In the genomic region with DNA sequence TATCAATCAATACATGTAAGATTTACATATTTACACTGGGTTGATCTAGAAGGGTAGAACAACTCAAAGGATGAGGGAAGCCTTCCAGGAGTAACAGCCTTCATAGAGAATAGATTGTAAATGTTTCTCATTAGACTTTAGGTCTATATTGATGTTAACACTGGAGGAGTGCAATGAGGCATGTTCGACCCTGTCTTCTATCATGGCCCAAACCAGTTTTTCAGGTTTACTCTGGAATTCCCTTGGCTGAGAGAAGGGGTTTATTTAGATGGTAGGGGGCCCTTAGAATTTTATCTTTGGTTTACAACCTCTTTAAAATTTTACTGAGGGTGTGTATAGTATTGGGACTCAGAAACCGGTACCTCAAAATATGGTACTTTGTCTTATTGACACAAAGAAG, we compare ENCODE assay signal across 29 cellular contexts.
DNase-seq lines count a peak whose midpoint lies in the region; FAIRE-seq and TF ChIP-seq lines count a peak whose summit lies in the region.
"Had no signal": no experiment of that assay in that cellular context is flagged by ENCODE, and none has a peak within 500 bp of the region (broad histone marks: within the 10 kb centered on the region; RNA-seq: fewer than 3 reads in every experiment).

No MANE protein-coding gene starts in this region.

- no peak for TF ChIP-seq CTCF in bronchial epithelial cell (IDR thresholded peaks at IDR 0.05; ENCODE audit: insufficient read depth, low read length, severe bottlenecking)
- no peak for TF ChIP-seq CTCF in endodermal cell (conservative IDR thresholded peaks at IDR 0.05)
- no peak for TF ChIP-seq CTCF in MM.1S (IDR thresholded peaks at IDR 0.05; ENCODE audit: low read length)

- intact Hi-C loops in CD4-positive, alpha-beta memory T cell (cut with micrococcal nuclease) = no loop called here

- H4K20me1 ChIP-seq in MM.1S (ENCODE audit: insufficient read depth, low read length) = no peaks in the 10 kb centered on the region

- H2BK5ac ChIP-seq in mesendoderm (ENCODE audit: low read length) = no peak overlapping the region

- no peak overlapping the region for H3K23ac ChIP-seq in mesendoderm (ENCODE audit: low read length)

- H3K4me3 ChIP-seq in bronchial epithelial cell (ENCODE audit: low read depth, low read length) (no peak overlapping the region), mesendoderm (ENCODE audit: low read length) (no peak overlapping the region), endodermal cell (ENCODE audit: low read length) (no peak overlapping the region), MM.1S (ENCODE audit: low read length) (no peak overlapping the region)
- H3K4me3 ChIP-seq in CD4-positive, alpha-beta memory T cell (ENCODE audit: low read length in 2 of 2) = no peak overlapping the region
- H3K4me3 ChIP-seq: GM23248, stomach, tibial artery had no signal

- H3K4me3 Mint-ChIP-seq in endodermal cell = no peak overlapping the region
- no peak overlapping the region for H3K4me3 Mint-ChIP-seq in CD4-positive, alpha-beta memory T cell
- H3K4me3 Mint-ChIP-seq: activated CD8-positive, alpha-beta T cell treated with anti-CD3 and anti-CD28 coated beads for 36 hours; activated naive CD4-positive, alpha-beta T cell treated with anti-CD3 and anti-CD28 coated beads, Interleukin-2, amount 10 ng/mL, durations not matched to agents 7 days and 5 days had no signal

- peak; percentile 59 for DNase-seq in DMS53 treated with DMSO at 0.1 percent for 48 hours (lab: John Stamatoyannopoulos, UW; ENCODE audit: unreplicated experiment)
- peak in 2 of 3 experiments; percentile 5 to 53 for DNase-seq in NCI-H1417 (lab: John Stamatoyannopoulos, UW)
- DNase-seq in bronchial epithelial cell (ENCODE audit: low read depth) = peak; percentile 79
- DNase-seq in mesendoderm = peak; percentile 26
- no peak for DNase-seq in endodermal cell
- no peak for DNase-seq in MM.1S
- no peak for DNase-seq in Ammon's horn (ENCODE audit: low spot score)
- DNase-seq in CD4-positive, alpha-beta memory T cell = no peak
- DNase-seq: ACHN; activated CD8-positive, alpha-beta T cell treated with anti-CD3 and anti-CD28 coated beads for 36 hours; activated naive CD4-positive, alpha-beta T cell treated with anti-CD3 and anti-CD28 coated beads, Interleukin-2, amount 10 ng/mL, durations not matched to agents 7 days and 5 days; amniotic stem cell; BE2C; brain microvascular endothelial cell; DND-41; glutamatergic neuron; GM23248; islet precursor cell; Karpas-422; left ventricle myocardium superior; NCI-H1694; NCI-H774; SIG-M5; stimulated activated CD4-positive, alpha-beta T cell treated with anti-CD3 and anti-CD28 coated beads, Interleukin-4, amount 100 ng/mL, for 1 hour; stomach; tibial artery had no signal

- H3K9ac ChIP-seq in mesendoderm (ENCODE audit: low read length) (no peak overlapping the region), endodermal cell (ENCODE audit: extremely low read depth, low read length, poor library complexity, severe bottlenecking) (no peak overlapping the region), MM.1S (ENCODE audit: low read length) (no peak overlapping the region)
- H3K9ac ChIP-seq: GM23248 had no signal

- no peak overlapping the region for H3K4me2 ChIP-seq in mesendoderm (ENCODE audit: low read length)
- H3K4me2 ChIP-seq in MM.1S (ENCODE audit: low read depth, low read length) = no peak overlapping the region

- peaks cover 12% of the 10 kb centered on the region for H3K9me3 Mint-ChIP-seq in endodermal cell
- peaks cover 0 to 18% (median 7%) of the 10 kb centered on the region in 8 donors for H3K9me3 Mint-ChIP-seq in CD4-positive, alpha-beta memory T cell

- H3K4ac ChIP-seq in mesendoderm (ENCODE audit: low read depth, low read length) = no peak overlapping the region

- H3K56ac ChIP-seq in mesendoderm (ENCODE audit: low read length) = no peak overlapping the region

- no peak overlapping the region for H2BK15ac ChIP-seq in mesendoderm (replicated peaks; ENCODE audit: low read depth)

- no peaks in the 10 kb centered on the region for H3K79me1 ChIP-seq in mesendoderm (ENCODE audit: low read length)

- H3K27ac Mint-ChIP-seq in endodermal cell = no peak overlapping the region
- no peak overlapping the region for H3K27ac Mint-ChIP-seq in CD4-positive, alpha-beta memory T cell
- H3K27ac Mint-ChIP-seq: activated CD8-positive, alpha-beta T cell treated with anti-CD3 and anti-CD28 coated beads for 36 hours; activated naive CD4-positive, alpha-beta T cell treated with anti-CD3 and anti-CD28 coated beads, Interleukin-2, amount 10 ng/mL, durations not matched to agents 7 days and 5 days had no signal

- H2AFZ ChIP-seq in MM.1S (ENCODE audit: low read length) = no peak overlapping the region
- H2AFZ ChIP-seq: GM23248 had no signal

- H2AK5ac ChIP-seq in mesendoderm (ENCODE audit: low read length) = no peak overlapping the region

- H2BK120ac ChIP-seq in mesendoderm (ENCODE audit: low read depth, low read length) = no peak overlapping the region

- H3K27me3 ChIP-seq in bronchial epithelial cell (ENCODE audit: control insufficient read depth, insufficient read depth, low read length) = no peaks in the 10 kb centered on the region
- no peaks in the 10 kb centered on the region for H3K27me3 ChIP-seq in mesendoderm (ENCODE audit: insufficient read depth, low read length, poor library complexity)
- H3K27me3 ChIP-seq in endodermal cell (ENCODE audit: control insufficient read depth, insufficient read depth, low read length, poor library complexity, severe bottlenecking) = no peaks in the 10 kb centered on the region
- H3K27me3 ChIP-seq in MM.1S (replicated peaks; ENCODE audit: insufficient read depth, low read length) = no peaks in the 10 kb centered on the region
- no peaks in the 10 kb centered on the region for H3K27me3 ChIP-seq in CD4-positive, alpha-beta memory T cell (ENCODE audit: insufficient read depth, low read length)
- H3K27me3 ChIP-seq: BE2C, brain microvascular endothelial cell, neutrophil, stomach, tibial artery had no signal

- no peaks in the 10 kb centered on the region for H3K9me2 ChIP-seq in MM.1S (replicated peaks; ENCODE audit: insufficient read depth, low read length)

- no peak overlapping the region for H4K8ac ChIP-seq in mesendoderm (ENCODE audit: low read depth, low read length)

- no peak for FAIRE-seq in bronchial epithelial cell (lab: Jason Lieb, UNC)
- FAIRE-seq: endothelial cell of umbilical vein, RCC 7860 had no signal

- H3K4me1 ChIP-seq in mesendoderm (ENCODE audit: control insufficient read depth, low read depth, low read length) = no peaks in the 10 kb centered on the region
- H3K4me1 ChIP-seq in endodermal cell (ENCODE audit: control insufficient read depth, insufficient read depth, low read length) = no peaks in the 10 kb centered on the region
- H3K4me1 ChIP-seq in MM.1S (ENCODE audit: low read length) = no peaks in the 10 kb centered on the region
- H3K4me1 ChIP-seq in CD4-positive, alpha-beta memory T cell (ENCODE audit: insufficient read depth, low read length) = no peaks in the 10 kb centered on the region
- H3K4me1 ChIP-seq: BE2C, tibial artery had no signal

- POLR2A ChIA-PET in CD4-positive, alpha-beta memory T cell (lab: Charles Lee; ENCODE audit: partially characterized antibody) = no interaction called here

- H3K27me3 Mint-ChIP-seq in endodermal cell (ENCODE audit: insufficient read depth) = no peaks in the 10 kb centered on the region
- no peaks in the 10 kb centered on the region for H3K27me3 Mint-ChIP-seq in CD4-positive, alpha-beta memory T cell
- H3K27me3 Mint-ChIP-seq: activated CD8-positive, alpha-beta T cell treated with anti-CD3 and anti-CD28 coated beads for 36 hours; activated naive CD4-positive, alpha-beta T cell treated with anti-CD3 and anti-CD28 coated beads, Interleukin-2, amount 10 ng/mL, durations not matched to agents 7 days and 5 days had no signal

- no peak overlapping the region for H3K18ac ChIP-seq in mesendoderm (ENCODE audit: low read length)

- peaks cover 2% of the 10 kb centered on the region for H3K4me1 Mint-ChIP-seq in endodermal cell
- H3K4me1 Mint-ChIP-seq in CD4-positive, alpha-beta memory T cell = no peaks in the 10 kb centered on the region
- H3K4me1 Mint-ChIP-seq: activated naive CD4-positive, alpha-beta T cell treated with anti-CD3 and anti-CD28 coated beads, Interleukin-2, amount 10 ng/mL, durations not matched to agents 7 days and 5 days had no signal

- no CpG with 5 or more reads among the region's 2 CpGs for WGBS in mesendoderm (ENCODE audit: extremely low coverage, insufficient coverage, low lambda C conversion rate)
- WGBS in endodermal cell (ENCODE audit: insufficient coverage in 1 of 2, insufficient read length in 1 of 2), 2 experiments = 98% methylated on average over 2 of the region's 2 CpGs; no CpG with 5 or more reads in 1 of the 2 experiments

- H3K9me3 ChIP-seq in endodermal cell (ENCODE audit: control insufficient read depth, low read length) (peaks cover 8% of the 10 kb centered on the region), MM.1S (replicated peaks; ENCODE audit: insufficient read depth, low read length) (no peaks in the 10 kb centered on the region)
- no peaks in the 10 kb centered on the region for H3K9me3 ChIP-seq in CD4-positive, alpha-beta memory T cell (ENCODE audit: control insufficient read depth in 1 of 2, low read length in 2 of 2)
- H3K9me3 ChIP-seq: BE2C, neutrophil, tibial artery had no signal

- H3K79me2 ChIP-seq in mesendoderm (ENCODE audit: control insufficient read depth, insufficient read depth, low read length) (no peaks in the 10 kb centered on the region), MM.1S (ENCODE audit: low read length) (no peaks in the 10 kb centered on the region)

- H3K36me3 Mint-ChIP-seq in endodermal cell (ENCODE audit: low read depth) = no peaks in the 10 kb centered on the region
- H3K36me3 Mint-ChIP-seq in CD4-positive, alpha-beta memory T cell = no peaks in the 10 kb centered on the region
- H3K36me3 Mint-ChIP-seq: activated naive CD4-positive, alpha-beta T cell treated with anti-CD3 and anti-CD28 coated beads, Interleukin-2, amount 10 ng/mL, durations not matched to agents 7 days and 5 days had no signal

- CTCF ChIA-PET in CD4-positive, alpha-beta memory T cell (lab: Charles Lee; ENCODE audit: partially characterized antibody) = no interaction called here

- H3F3A ChIP-seq in MM.1S (ENCODE audit: insufficient read depth, low read length) = no peaks in the 10 kb centered on the region

- no peak overlapping the region for H4K5ac ChIP-seq in mesendoderm (ENCODE audit: low read length)

- H3K36me3 ChIP-seq in bronchial epithelial cell (ENCODE audit: control insufficient read depth, insufficient read depth, low read length) = no peaks in the 10 kb centered on the region
- H3K36me3 ChIP-seq in mesendoderm (ENCODE audit: control insufficient read depth, insufficient read depth, low read length) = no peaks in the 10 kb centered on the region
- no peaks in the 10 kb centered on the region for H3K36me3 ChIP-seq in endodermal cell (ENCODE audit: control insufficient read depth, insufficient read depth, low read length)
- no peaks in the 10 kb centered on the region for H3K36me3 ChIP-seq in MM.1S (replicated peaks; ENCODE audit: insufficient read depth, low read length)
- no peaks in the 10 kb centered on the region for H3K36me3 ChIP-seq in CD4-positive, alpha-beta memory T cell (ENCODE audit: insufficient read depth, low read length)
- H3K36me3 ChIP-seq: BE2C, brain microvascular endothelial cell, neutrophil, stomach, tibial artery had no signal

- no peak overlapping the region for H3K27ac ChIP-seq in mesendoderm (ENCODE audit: low read depth, low read length)
- H3K27ac ChIP-seq in endodermal cell (ENCODE audit: low read depth, low read length) = no peak overlapping the region
- H3K27ac ChIP-seq in MM.1S (ENCODE audit: low read length) = no peak overlapping the region
- no peak overlapping the region for H3K27ac ChIP-seq in CD4-positive, alpha-beta memory T cell (ENCODE audit: low read depth, low read length)
- H3K27ac ChIP-seq: brain microvascular endothelial cell, GM23248, neutrophil, stomach, tibial artery had no signal

Comparison
In these comparisons a context has a peak if more than half of its experiments do, and no peak if none do; other contexts are left out.
1. DNase-seq: peak in DMS53 treated with DMSO at 0.1 percent for 48 hours (single experiment), NCI-H1417 (2 of 3), bronchial epithelial cell (single experiment) and mesendoderm (single experiment); none in endodermal cell (single experiment), MM.1S (single experiment), Ammon's horn (single experiment) and CD4-positive, alpha-beta memory T cell (0 of 5).